ENCODE assay signal across 1 cellular context in the genomic region with DNA sequence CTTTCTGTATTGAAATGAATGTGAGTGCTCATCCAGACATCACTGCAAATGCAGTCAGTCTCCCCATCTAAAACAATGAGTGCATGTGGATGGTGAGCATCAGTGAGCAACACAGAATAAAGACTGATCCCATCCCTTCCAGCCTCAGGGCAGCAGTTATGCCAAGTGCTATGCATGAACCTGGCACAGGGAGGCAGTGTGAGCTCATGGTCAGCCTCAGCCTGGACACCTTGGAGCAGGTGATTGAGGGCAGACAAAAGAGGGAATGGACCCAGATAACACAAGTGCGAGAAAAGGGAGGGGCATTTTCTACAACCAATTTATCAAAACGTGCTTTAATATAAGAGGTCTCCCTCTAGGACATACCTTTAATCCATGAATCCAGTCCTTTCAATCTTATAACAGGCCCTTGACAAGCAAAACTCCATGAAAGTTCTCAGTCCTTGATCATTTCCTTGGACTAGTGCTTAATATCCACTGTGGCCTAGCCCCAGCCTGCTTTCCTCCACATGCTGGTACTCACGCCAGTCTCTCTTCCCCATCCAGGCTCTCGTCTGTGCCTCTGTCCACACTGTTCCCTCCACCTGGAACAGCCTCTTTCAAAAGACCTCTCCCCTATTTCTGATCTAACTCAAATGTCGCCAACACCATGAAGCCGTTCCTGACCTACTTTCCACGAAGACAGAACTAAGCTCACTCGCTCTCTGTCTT.
TF ChIP-seq lines count a peak whose summit lies in the region.

No MANE protein-coding gene starts in this region.

TF ChIP-seq in liver, 16 proteins besides CTCF, POLR2A, EP300 and RAD21 (continued from another document):
- TF ChIP-seq, protein P1, sequence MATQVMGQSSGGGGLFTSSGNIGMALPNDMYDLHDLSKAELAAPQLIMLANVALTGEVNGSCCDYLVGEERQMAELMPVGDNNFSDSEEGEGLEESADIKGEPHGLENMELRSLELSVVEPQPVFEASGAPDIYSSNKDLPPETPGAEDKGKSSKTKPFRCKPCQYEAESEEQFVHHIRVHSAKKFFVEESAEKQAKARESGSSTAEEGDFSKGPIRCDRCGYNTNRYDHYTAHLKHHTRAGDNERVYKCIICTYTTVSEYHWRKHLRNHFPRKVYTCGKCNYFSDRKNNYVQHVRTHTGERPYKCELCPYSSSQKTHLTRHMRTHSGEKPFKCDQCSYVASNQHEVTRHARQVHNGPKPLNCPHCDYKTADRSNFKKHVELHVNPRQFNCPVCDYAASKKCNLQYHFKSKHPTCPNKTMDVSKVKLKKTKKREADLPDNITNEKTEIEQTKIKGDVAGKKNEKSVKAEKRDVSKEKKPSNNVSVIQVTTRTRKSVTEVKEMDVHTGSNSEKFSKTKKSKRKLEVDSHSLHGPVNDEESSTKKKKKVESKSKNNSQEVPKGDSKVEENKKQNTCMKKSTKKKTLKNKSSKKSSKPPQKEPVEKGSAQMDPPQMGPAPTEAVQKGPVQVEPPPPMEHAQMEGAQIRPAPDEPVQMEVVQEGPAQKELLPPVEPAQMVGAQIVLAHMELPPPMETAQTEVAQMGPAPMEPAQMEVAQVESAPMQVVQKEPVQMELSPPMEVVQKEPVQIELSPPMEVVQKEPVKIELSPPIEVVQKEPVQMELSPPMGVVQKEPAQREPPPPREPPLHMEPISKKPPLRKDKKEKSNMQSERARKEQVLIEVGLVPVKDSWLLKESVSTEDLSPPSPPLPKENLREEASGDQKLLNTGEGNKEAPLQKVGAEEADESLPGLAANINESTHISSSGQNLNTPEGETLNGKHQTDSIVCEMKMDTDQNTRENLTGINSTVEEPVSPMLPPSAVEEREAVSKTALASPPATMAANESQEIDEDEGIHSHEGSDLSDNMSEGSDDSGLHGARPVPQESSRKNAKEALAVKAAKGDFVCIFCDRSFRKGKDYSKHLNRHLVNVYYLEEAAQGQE (IDR thresholded peaks at IDR 0.05), result no peak
- TF ChIP-seq NR2F2 (IDR thresholded peaks at IDR 0.05) (no peak), HNF4G (IDR thresholded peaks at IDR 0.05) (no peak), FOXA1 (IDR thresholded peaks at IDR 0.05) (no peak), EGR1 (IDR thresholded peaks at IDR 0.05; ENCODE audit: low read depth in 2 of 2) (no peak), JUND (IDR thresholded peaks at IDR 0.05) (no peak)
- TF ChIP-seq, protein P2, sequence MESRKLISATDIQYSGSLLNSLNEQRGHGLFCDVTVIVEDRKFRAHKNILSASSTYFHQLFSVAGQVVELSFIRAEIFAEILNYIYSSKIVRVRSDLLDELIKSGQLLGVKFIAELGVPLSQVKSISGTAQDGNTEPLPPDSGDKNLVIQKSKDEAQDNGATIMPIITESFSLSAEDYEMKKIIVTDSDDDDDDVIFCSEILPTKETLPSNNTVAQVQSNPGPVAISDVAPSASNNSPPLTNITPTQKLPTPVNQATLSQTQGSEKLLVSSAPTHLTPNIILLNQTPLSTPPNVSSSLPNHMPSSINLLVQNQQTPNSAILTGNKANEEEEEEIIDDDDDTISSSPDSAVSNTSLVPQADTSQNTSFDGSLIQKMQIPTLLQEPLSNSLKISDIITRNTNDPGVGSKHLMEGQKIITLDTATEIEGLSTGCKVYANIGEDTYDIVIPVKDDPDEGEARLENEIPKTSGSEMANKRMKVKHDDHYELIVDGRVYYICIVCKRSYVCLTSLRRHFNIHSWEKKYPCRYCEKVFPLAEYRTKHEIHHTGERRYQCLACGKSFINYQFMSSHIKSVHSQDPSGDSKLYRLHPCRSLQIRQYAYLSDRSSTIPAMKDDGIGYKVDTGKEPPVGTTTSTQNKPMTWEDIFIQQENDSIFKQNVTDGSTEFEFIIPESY (IDR thresholded peaks at IDR 0.05), result no peak
